9 cellular contexts compared by ENCODE assay signal in the genomic region with DNA sequence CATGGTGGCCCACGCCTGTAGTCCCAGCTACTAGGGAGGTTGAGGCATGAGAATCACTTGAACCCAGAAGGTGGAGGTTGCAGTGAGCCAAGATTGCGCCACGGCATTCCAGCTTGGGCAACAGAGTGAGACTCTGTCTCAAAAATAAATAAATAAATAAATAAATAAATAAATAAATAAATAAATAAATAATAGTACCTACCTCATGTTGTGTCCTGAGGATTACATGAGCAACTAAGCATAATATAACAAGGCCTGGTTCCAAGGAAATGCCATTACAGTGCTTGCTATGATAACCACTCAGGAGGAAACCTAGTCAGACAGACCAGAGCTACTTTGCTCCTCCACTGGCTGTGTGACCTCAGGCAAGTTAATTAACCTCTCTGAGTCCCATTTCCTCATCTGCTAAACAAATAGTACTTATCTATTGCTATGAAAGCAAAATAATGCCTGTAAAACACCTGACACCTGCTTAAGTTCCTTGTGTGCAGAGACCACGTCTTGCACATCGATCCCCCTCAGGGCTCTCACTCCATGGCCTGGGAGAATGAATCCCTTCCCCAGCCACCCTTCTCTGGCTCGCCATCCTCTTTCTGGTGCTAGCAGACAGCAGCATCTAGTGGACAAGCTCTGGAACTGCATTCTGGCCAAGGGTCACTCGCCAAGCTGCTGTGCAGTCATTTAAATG. TPM values are rescaled to one million over a fixed set of nuclear protein-coding genes. Genes with fewer than 3 reads are reported as not detected.
DNase-seq lines count a peak whose midpoint lies in the region; ATAC-seq and TF ChIP-seq lines count a peak whose summit lies in the region.
"Had no signal": no experiment of that assay in that cellular context is flagged by ENCODE, and none has a peak within 500 bp of the region (broad histone marks: within the 10 kb centered on the region; RNA-seq: fewer than 3 reads in every experiment).

No MANE protein-coding gene starts in this region.

- H3K27me3 Mint-ChIP-seq in neural progenitor cell (ENCODE audit: insufficient read depth, low read depth), result peaks cover 55% of the 10 kb centered on the region
- H3K27me3 Mint-ChIP-seq in type B pancreatic cell, result peaks cover 51% of the 10 kb centered on the region

- H2AFZ ChIP-seq in neural progenitor cell (replicated peaks), result no peak overlapping the region

- ATAC-seq in HG03196 (IDR thresholded peaks at IDR 0.05; ENCODE audit: unreplicated experiment), result no peak

- H3K4me3 Mint-ChIP-seq in neural progenitor cell (peak overlapping the region; percentile 21), type B pancreatic cell (peak overlapping the region; percentile 5)
- H3K4me3 Mint-ChIP-seq: stimulated activated naive CD8-positive, alpha-beta T cell treated with anti-CD3 and anti-CD28 coated beads, Interleukin-15, Interleukin-2, amounts not matched to agents 100 ng/mL and 50 ng/mL, for 24 hours had no signal

- H4K20me1 ChIP-seq in neural progenitor cell (ENCODE audit: low read depth), result peaks cover 15% of the 10 kb centered on the region

- no peak overlapping the region for H3K4me3 ChIP-seq in Jurkat, Clone E6-1 (ENCODE audit: low read length)
- H3K4me3 ChIP-seq in fibroblast of pulmonary artery (replicated peaks; ENCODE audit: low read depth, low read length), result no peak overlapping the region
- no peak overlapping the region for H3K4me3 ChIP-seq in neural progenitor cell

- H3K27ac Mint-ChIP-seq in neural progenitor cell (no peak overlapping the region), type B pancreatic cell (peak overlapping the region; percentile 7)
- H3K27ac Mint-ChIP-seq: stimulated activated naive CD8-positive, alpha-beta T cell treated with anti-CD3 and anti-CD28 coated beads, Interleukin-15, Interleukin-2, amounts not matched to agents 100 ng/mL and 50 ng/mL, for 24 hours had no signal

- H3K4me1 Mint-ChIP-seq in neural progenitor cell (peaks cover 34% of the 10 kb centered on the region), type B pancreatic cell (ENCODE audit: unreplicated experiment) (peaks cover 17% of the 10 kb centered on the region)

- no peaks in the 10 kb centered on the region for H3K36me3 Mint-ChIP-seq in neural progenitor cell
- H3K36me3 Mint-ChIP-seq in type B pancreatic cell, result no peaks in the 10 kb centered on the region

- H3K9me3 Mint-ChIP-seq in neural progenitor cell (no peaks in the 10 kb centered on the region), type B pancreatic cell (no peaks in the 10 kb centered on the region)
- H3K9me3 Mint-ChIP-seq: stimulated activated naive CD8-positive, alpha-beta T cell treated with anti-CD3 and anti-CD28 coated beads, Interleukin-15, Interleukin-2, amounts not matched to agents 100 ng/mL and 50 ng/mL, for 24 hours had no signal

- no peak overlapping the region for H3K9ac ChIP-seq in neural progenitor cell

- no peaks in the 10 kb centered on the region for H3K9me3 ChIP-seq in neural progenitor cell (ENCODE audit: low read depth)

- H3K27ac ChIP-seq in neural progenitor cell, result no peak overlapping the region

- H3F3A ChIP-seq in neural progenitor cell (ENCODE audit: low read depth), result peaks cover 31% of the 10 kb centered on the region

- DNase-seq in DMS 273 (lab: John Stamatoyannopoulos, UW; ENCODE audit: unreplicated experiment), result peak; percentile 85
- DNase-seq in Jurkat, Clone E6-1 (ENCODE audit: low read depth, low spot score), result peak; percentile 42
- peak; percentile 23 for DNase-seq in OCI-M2 (lab: John Stamatoyannopoulos, UW; ENCODE audit: unreplicated experiment)
- DNase-seq in activated T-helper 1 cell treated with Interleukin-2 at 50 U/mL for 16 hours (ENCODE audit: low read depth), result peak; percentile 27
- peak; percentile 81 for DNase-seq in fibroblast of pulmonary artery (ENCODE audit: low read depth)
- peak; percentile 88 for DNase-seq in neural progenitor cell (ENCODE audit: low spot score)
- no peak for DNase-seq in type B pancreatic cell (ENCODE audit: extremely low spot score, unreplicated experiment)

- TF ChIP-seq CTCF in fibroblast of pulmonary artery (IDR thresholded peaks at IDR 0.05; ENCODE audit: low read length, missing control alignments) (no peak), neural progenitor cell (IDR thresholded peaks at IDR 0.05) (peak; percentile 100), type B pancreatic cell (conservative IDR thresholded peaks at IDR 0.05) (peak; percentile 99)

- no peak overlapping the region for H3K4me2 ChIP-seq in neural progenitor cell

- peaks cover 7% of the 10 kb centered on the region for H3K79me2 ChIP-seq in neural progenitor cell (ENCODE audit: low read depth)

- no peaks in the 10 kb centered on the region for H3K36me3 ChIP-seq in neural progenitor cell

- H3K27me3 ChIP-seq in neural progenitor cell, result peaks cover 44% of the 10 kb centered on the region

- H3K4me1 ChIP-seq in neural progenitor cell, result peaks cover 29% of the 10 kb centered on the region

RNA-seq across cellular contexts. Expression of a gene that starts 7.5 kb away (rescaled TPM):
- 22.9 TPM for polyA plus RNA-seq in Jurkat, Clone E6-1 (2012; ENCODE audit: insufficient read depth, insufficient read length)
- 8.0 and 19.3 TPM in 2 replicates for total RNA-seq in neural progenitor cell (ENCODE audit: low replicate concordance)
- total RNA-seq in type B pancreatic cell (ENCODE audit: low replicate concordance), result 6.2 and 11.0 TPM in 2 replicates

RNA-seq across cellular contexts. Expression of a gene that starts 37.8 kb away (rescaled TPM):
- 79.5 TPM for polyA plus RNA-seq in Jurkat, Clone E6-1 (2012; ENCODE audit: insufficient read depth, insufficient read length)
- 7.4 and 24.4 TPM in 2 replicates for total RNA-seq in neural progenitor cell (ENCODE audit: low replicate concordance)
- total RNA-seq in type B pancreatic cell (ENCODE audit: low replicate concordance), result 122 and 130 TPM in 2 replicates
